Comparison of ENCODE assay signal across 8 cellular contexts in the genomic region with DNA sequence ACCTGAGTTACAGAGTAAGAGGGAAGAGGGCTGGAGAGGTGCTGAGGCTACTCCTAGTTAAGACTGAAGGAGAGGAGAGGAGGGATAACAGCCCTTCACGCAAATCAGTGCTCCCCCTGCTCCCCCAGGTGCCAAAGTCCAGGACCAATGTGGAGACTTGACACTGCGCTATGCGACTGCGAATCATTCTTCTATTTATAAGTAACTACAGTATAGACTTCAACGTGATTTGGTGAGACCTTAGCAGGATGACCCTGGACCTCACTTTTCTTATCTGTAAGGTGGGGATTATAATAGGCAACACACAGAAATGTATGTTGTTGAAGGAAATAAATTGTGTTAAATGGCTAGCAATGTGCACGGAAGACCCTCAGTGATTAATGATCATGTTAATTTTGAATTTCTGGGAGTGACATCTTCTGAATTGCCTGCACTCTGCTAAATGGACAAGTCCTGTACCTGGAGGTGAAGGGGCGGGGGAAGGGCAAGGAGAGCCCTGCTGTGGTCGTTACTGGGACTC. TPM values are rescaled to one million over a fixed set of nuclear protein-coding genes. Genes with fewer than 3 reads are reported as not detected.
A peak's percentile ranks its signal among the peaks of the same experiment; 100 is the strongest.
DNase-seq lines count a peak whose midpoint lies in the region; ATAC-seq and TF ChIP-seq lines count a peak whose summit lies in the region.

No MANE protein-coding gene starts in this region.

- no peak for DNase-seq in stimulated activated naive CD8-positive, alpha-beta T cell treated with anti-CD3 and anti-CD28 coated beads, Interleukin-15, Interleukin-2, amounts not matched to agents 100 U/mL and 50 U/mL, for 24 hours
- no peak for DNase-seq in mammary epithelial cell
- no peak for DNase-seq in naive thymus-derived CD8-positive, alpha-beta T cell
- DNase-seq in upper lobe of right lung, result no peak

- H3K36me3 Mint-ChIP-seq in stimulated activated naive CD8-positive, alpha-beta T cell treated with anti-CD3 and anti-CD28 coated beads, Interleukin-15, Interleukin-2, amounts not matched to agents 100 ng/mL and 50 ng/mL, for 24 hours (ENCODE audit: low read depth), result no peaks in the 10 kb centered on the region
- H3K36me3 Mint-ChIP-seq in naive thymus-derived CD8-positive, alpha-beta T cell, result peaks cover 0 to 5% (median 4%) of the 10 kb centered on the region in 3 donors

- no peaks in the 10 kb centered on the region for H3K79me2 ChIP-seq in mammary epithelial cell (ENCODE audit: insufficient read depth, low read length)

- H4K20me1 ChIP-seq in mammary epithelial cell (ENCODE audit: insufficient read depth, low read length), result no peaks in the 10 kb centered on the region

- peak overlapping the region; percentile 48 for H3K4me3 Mint-ChIP-seq in stimulated activated naive CD8-positive, alpha-beta T cell treated with anti-CD3 and anti-CD28 coated beads, Interleukin-15, Interleukin-2, amounts not matched to agents 100 ng/mL and 50 ng/mL, for 24 hours
- peak overlapping the region; percentile 59 to 82 (median 70) for H3K4me3 Mint-ChIP-seq in naive thymus-derived CD8-positive, alpha-beta T cell

- POLR2A ChIA-PET in naive thymus-derived CD8-positive, alpha-beta T cell (lab: Charles Lee), result no interaction called here

- no peak overlapping the region for H2AFZ ChIP-seq in mammary epithelial cell (ENCODE audit: low read depth, low read length)

- ATAC-seq in stimulated activated naive CD8-positive, alpha-beta T cell treated with anti-CD3 and anti-CD28 coated beads, Interleukin-15, Interleukin-2, amounts not matched to agents 100 U/mL and 50 U/mL, for 24 hours, result no peak
- ATAC-seq in naive thymus-derived CD8-positive, alpha-beta T cell, result no peak
- ATAC-seq in upper lobe of right lung, result no peak
- ATAC-seq in GM18511 (IDR thresholded peaks at IDR 0.05; ENCODE audit: unreplicated experiment), result no peak
- ATAC-seq in HG03565 (IDR thresholded peaks at IDR 0.05; ENCODE audit: unreplicated experiment), result no peak
- ATAC-seq in HG03039 (IDR thresholded peaks at IDR 0.05; ENCODE audit: unreplicated experiment), result no peak

- CTCF ChIA-PET in mammary epithelial cell (lab: Charles Lee; ENCODE audit: low non-redundant PET), result no interaction called here

- BruUV-seq in mammary epithelial cell (replicated peaks; lab: Mats Ljungman, UMichigan), result no TSS peak

- in situ Hi-C loops in mammary epithelial cell (cut with MboI; ENCODE audit: low sequenced_read_pairs in 2 of 2), result no loop called here

- no peaks in the 10 kb centered on the region for H3K36me3 ChIP-seq in mammary epithelial cell (ENCODE audit: insufficient read depth, low read length)
- no peaks in the 10 kb centered on the region for H3K36me3 ChIP-seq in upper lobe of right lung

- H3K27ac ChIP-seq in mammary epithelial cell (ENCODE audit: insufficient read depth, low read depth, low read length) (no peak overlapping the region), upper lobe of right lung (no peak overlapping the region)

- H3K4me3 ChIP-seq in mammary epithelial cell (replicated peaks in 1 of 3; ENCODE audit: insufficient read depth in 1 of 3, low read depth in 2 of 3, low read length in 3 of 3) (no peak overlapping the region), upper lobe of right lung (peak overlapping the region; percentile 44)

- TF ChIP-seq CTCF in mammary epithelial cell (conservative IDR thresholded peaks at IDR 0.05 in 1 of 2, IDR thresholded peaks at IDR 0.05 in 1 of 2; ENCODE audit: extremely low read depth in 1 of 2, insufficient read depth in 1 of 2, low read depth in 1 of 2, low read length in 2 of 2) (no peak), upper lobe of right lung (IDR thresholded peaks at IDR 0.05) (no peak)

- H3K27me3 ChIP-seq in mammary epithelial cell (ENCODE audit: insufficient read depth, low read length) (peaks cover 56% of the 10 kb centered on the region), upper lobe of right lung (peaks cover 100% of the 10 kb centered on the region)

- H3K9ac ChIP-seq in mammary epithelial cell (ENCODE audit: insufficient read depth, low read length), result no peak overlapping the region

- peaks cover 89% of the 10 kb centered on the region for H3K27me3 Mint-ChIP-seq in stimulated activated naive CD8-positive, alpha-beta T cell treated with anti-CD3 and anti-CD28 coated beads, Interleukin-15, Interleukin-2, amounts not matched to agents 100 ng/mL and 50 ng/mL, for 24 hours
- peaks cover 41 to 99% (median 77%) of the 10 kb centered on the region in 5 donors for H3K27me3 Mint-ChIP-seq in naive thymus-derived CD8-positive, alpha-beta T cell

- no peak overlapping the region for H3K27ac Mint-ChIP-seq in stimulated activated naive CD8-positive, alpha-beta T cell treated with anti-CD3 and anti-CD28 coated beads, Interleukin-15, Interleukin-2, amounts not matched to agents 100 ng/mL and 50 ng/mL, for 24 hours
- peak overlapping the region in 1 of 10 donors; percentile 26 for H3K27ac Mint-ChIP-seq in naive thymus-derived CD8-positive, alpha-beta T cell

- dilution Hi-C loops in mammary epithelial cell (cut with HindIII; ENCODE audit: low sequenced_read_pairs), result no loop called here

- H3K9me3 ChIP-seq in mammary epithelial cell (replicated peaks; ENCODE audit: insufficient read depth, low read length), result no peaks in the 10 kb centered on the region
- no peaks in the 10 kb centered on the region for H3K9me3 ChIP-seq in upper lobe of right lung

- peaks cover 13% of the 10 kb centered on the region for H3K4me1 ChIP-seq in mammary epithelial cell (ENCODE audit: insufficient read depth, low read length)
- H3K4me1 ChIP-seq in upper lobe of right lung, result peaks cover 12% of the 10 kb centered on the region

- peaks cover 9% of the 10 kb centered on the region for H3K4me1 Mint-ChIP-seq in stimulated activated naive CD8-positive, alpha-beta T cell treated with anti-CD3 and anti-CD28 coated beads, Interleukin-15, Interleukin-2, amounts not matched to agents 100 ng/mL and 50 ng/mL, for 24 hours (ENCODE audit: low read depth)
- H3K4me1 Mint-ChIP-seq in naive thymus-derived CD8-positive, alpha-beta T cell, result peaks cover 3 to 32% (median 18%) of the 10 kb centered on the region in 4 donors

- H3K4me2 ChIP-seq in mammary epithelial cell (ENCODE audit: insufficient read depth, low read depth, low read length), result peak overlapping the region; percentile 88

- 35% methylated on average over 7 of the region's 8 CpGs for WGBS in mammary epithelial cell (ENCODE audit: low coverage, missing lambda C conversion rate)

- no peaks in the 10 kb centered on the region for H3K9me3 Mint-ChIP-seq in stimulated activated naive CD8-positive, alpha-beta T cell treated with anti-CD3 and anti-CD28 coated beads, Interleukin-15, Interleukin-2, amounts not matched to agents 100 ng/mL and 50 ng/mL, for 24 hours
- H3K9me3 Mint-ChIP-seq in naive thymus-derived CD8-positive, alpha-beta T cell, result peaks cover 0 to 2% (median 0%) of the 10 kb centered on the region in 9 donors

- intact Hi-C loops in mammary epithelial cell (cut with micrococcal nuclease), result no loop called here
- intact Hi-C loops in upper lobe of right lung (cut with DNase I), result no loop called here

RNA-seq across cellular contexts. Expression of gene EN1, which starts 11.0 kb away (rescaled TPM):
- total RNA-seq in mammary epithelial cell, result under 1 TPM in 1 of 2 donors, not detected in 1; 0.33 TPM
- polyA plus RNA-seq in mammary epithelial cell, result not detected
- not detected for polyA minus RNA-seq in mammary epithelial cell
- not detected for total RNA-seq in naive thymus-derived CD8-positive, alpha-beta T cell
- polyA plus RNA-seq in naive thymus-derived CD8-positive, alpha-beta T cell, result not detected
- total RNA-seq in upper lobe of right lung, result not detected
